In genomic region chr21:31161157-31161556, GRCh38 we compare ENCODE assay signal across 11 cellular contexts.
DNase-seq lines count a peak whose midpoint lies in the region; ATAC-seq and TF ChIP-seq lines count a peak whose summit lies in the region.
"Had no signal": no experiment of that assay in that cellular context is flagged by ENCODE, and none has a peak within 500 bp of the region (broad histone marks: within the 10 kb centered on the region; RNA-seq: fewer than 3 reads in every experiment).

No MANE protein-coding gene starts in this region.

- H3K9me3 ChIP-seq in CD8-positive, alpha-beta T cell (ENCODE audit: low read length) = peaks cover 5% of the 10 kb centered on the region
- H3K9me3 ChIP-seq in MG63 (peaks cover 4% of the 10 kb centered on the region; the same call in 1 of the 2 replicates), endodermal cell (ENCODE audit: control insufficient read depth, low read length) (peaks cover 20% of the 10 kb centered on the region), neuron (ENCODE audit: low read length) (peaks cover 5% of the 10 kb centered on the region), gastrocnemius medialis (peaks cover 0 to 4% (median 0%) of the 10 kb centered on the region in 3 donors)
- H3K9me3 ChIP-seq: adrenal gland had no signal

- H3K27ac ChIP-seq in CD8-positive, alpha-beta T cell (ENCODE audit: low read depth, low read length) = no peak overlapping the region
- H3K27ac ChIP-seq in endodermal cell (ENCODE audit: low read depth, low read length) (peak overlapping the region; percentile 92), gastrocnemius medialis (no peak overlapping the region)

- 10 to 14% methylated on average over 3 to 5 of the region's 5 CpGs for WGBS in endodermal cell (ENCODE audit: insufficient coverage in 1 of 2, insufficient read length in 1 of 2), 2 experiments

- no peak for TF ChIP-seq CTCF in CD8-positive, alpha-beta T cell (IDR thresholded peaks at IDR 0.05)
- TF ChIP-seq CTCF in endodermal cell (conservative IDR thresholded peaks at IDR 0.05) (no peak), gastrocnemius medialis (IDR thresholded peaks at IDR 0.05 in 4 of 5, conservative IDR thresholded peaks at IDR 0.05 in 1 of 5) (no peak), GM10248 (IDR thresholded peaks at IDR 0.05; ENCODE audit: control extremely low read depth, extremely low read depth, low read depth, missing control alignments) (no peak)

- peak overlapping the region; percentile 26 for H3K4me3 Mint-ChIP-seq in CD8-positive, alpha-beta T cell
- peak overlapping the region; percentile 73 for H3K4me3 Mint-ChIP-seq in endodermal cell

- peak overlapping the region; percentile 69 for H3K9ac ChIP-seq in endodermal cell (ENCODE audit: extremely low read depth, low read length, poor library complexity, severe bottlenecking)

- H3K4me1 ChIP-seq in CD8-positive, alpha-beta T cell (ENCODE audit: insufficient read depth, low read length) = peaks cover 76% of the 10 kb centered on the region
- H3K4me1 ChIP-seq in endodermal cell (ENCODE audit: control insufficient read depth, insufficient read depth, low read length) = peaks cover 14% of the 10 kb centered on the region
- H3K4me1 ChIP-seq in neuron (ENCODE audit: insufficient read depth, low read length) = peaks cover 31% of the 10 kb centered on the region
- H3K4me1 ChIP-seq in gastrocnemius medialis = no peaks in the 10 kb centered on the region
- H3K4me1 ChIP-seq: adrenal gland had no signal

- no peak for TF ChIP-seq POLR2A in gastrocnemius medialis (IDR thresholded peaks at IDR 0.05)

- H3K4me1 Mint-ChIP-seq in CD8-positive, alpha-beta T cell (ENCODE audit: low read depth) = peaks cover 80% of the 10 kb centered on the region
- H3K4me1 Mint-ChIP-seq in endodermal cell = peaks cover 42% of the 10 kb centered on the region

- H3K9me3 Mint-ChIP-seq in CD8-positive, alpha-beta T cell = peaks cover 6% of the 10 kb centered on the region
- H3K9me3 Mint-ChIP-seq in endodermal cell = peaks cover 20% of the 10 kb centered on the region

- peaks cover 17% of the 10 kb centered on the region for H3K36me3 Mint-ChIP-seq in CD8-positive, alpha-beta T cell
- H3K36me3 Mint-ChIP-seq in endodermal cell (ENCODE audit: low read depth) = peaks cover 20% of the 10 kb centered on the region

- POLR2A ChIA-PET in CD8-positive, alpha-beta T cell (lab: Charles Lee) = interaction anchor here (1.0 to 2.6 kb wide), 2 partner anchors 20 to 28 kb away, joined by 3 to 8 read pairs; no protein-coding TSS in a partner anchor
- POLR2A ChIA-PET in GM10248 (lab: Yijun Ruan, JAX) = no interaction called here

- intact Hi-C loops in CD8-positive, alpha-beta T cell (cut with DNase I, micrococcal nuclease) = no loop called here
- intact Hi-C loops in gastrocnemius medialis (cut with DNase I; ENCODE audit: low total_unique reads) = no loop called here
- intact Hi-C loops in posterior vena cava (cut with DNase I) = no loop called here

- H2AFZ ChIP-seq in neuron (ENCODE audit: low read depth, low read length) = no peak overlapping the region

- in situ Hi-C loops in gastrocnemius medialis (cut with MboI; ENCODE audit: low sequenced_read_pairs in 4 of 4) = no loop called here

- no peak overlapping the region for H3K4me3 ChIP-seq in CD8-positive, alpha-beta T cell (ENCODE audit: low read depth, low read length)
- H3K4me3 ChIP-seq in MG63 (no peak overlapping the region), endodermal cell (ENCODE audit: low read length) (peak overlapping the region; percentile 78), neuron (ENCODE audit: low read length) (peak overlapping the region; percentile 45), gastrocnemius medialis (no peak overlapping the region)

- DNase-seq in CD8-positive, alpha-beta T cell = no peak
- DNase-seq in MG63 (peak; percentile 20), endodermal cell (peak; percentile 91), gastrocnemius medialis (no peak), GM10248 (ENCODE audit: extremely low spot score) (no peak), posterior vena cava (ENCODE audit: low spot score) (no peak)
- DNase-seq: left ventricle myocardium superior had no signal

- no peaks in the 10 kb centered on the region for H3K36me3 ChIP-seq in CD8-positive, alpha-beta T cell (ENCODE audit: insufficient read depth, low read length)
- no peaks in the 10 kb centered on the region for H3K36me3 ChIP-seq in MG63
- H3K36me3 ChIP-seq in endodermal cell (ENCODE audit: control insufficient read depth, insufficient read depth, low read length) = peaks cover 23% of the 10 kb centered on the region
- no peaks in the 10 kb centered on the region for H3K36me3 ChIP-seq in neuron (ENCODE audit: insufficient read depth, low read length)
- H3K36me3 ChIP-seq in gastrocnemius medialis = no peaks in the 10 kb centered on the region
- H3K36me3 ChIP-seq: adrenal gland had no signal

- no peaks in the 10 kb centered on the region for H3K27me3 ChIP-seq in CD8-positive, alpha-beta T cell (ENCODE audit: insufficient read depth, low read length)
- no peaks in the 10 kb centered on the region for H3K27me3 ChIP-seq in MG63
- H3K27me3 ChIP-seq in endodermal cell (ENCODE audit: control insufficient read depth, insufficient read depth, low read length, poor library complexity, severe bottlenecking) = no peaks in the 10 kb centered on the region
- no peaks in the 10 kb centered on the region for H3K27me3 ChIP-seq in neuron (ENCODE audit: insufficient read depth, low read length)
- H3K27me3 ChIP-seq in gastrocnemius medialis = peaks cover 0 to 3% (median 0%) of the 10 kb centered on the region in 3 donors
- H3K27me3 ChIP-seq: adrenal gland had no signal

- CTCF ChIA-PET in CD8-positive, alpha-beta T cell (lab: Charles Lee) = interaction anchor here (0.7 to 4.8 kb wide), 6 partner anchors 10 to 62 kb away, joined by 3 to 46 read pairs (median 3); no protein-coding TSS in a partner anchor
- CTCF ChIA-PET in GM10248 (lab: Yijun Ruan, JAX) = interaction anchor here (2.0 kb wide), 1 partner anchor 14 kb away, joined by 4 read pairs; no protein-coding TSS in a partner anchor

- ATAC-seq in CD8-positive, alpha-beta T cell = no peak
- ATAC-seq in HG02870 (IDR thresholded peaks at IDR 0.05; ENCODE audit: unreplicated experiment) (no peak), gastrocnemius medialis (no peak)
- ATAC-seq: HCT116, left ventricle myocardium superior had no signal

- H3K27ac Mint-ChIP-seq in CD8-positive, alpha-beta T cell = peak overlapping the region; percentile 93
- peak overlapping the region; percentile 93 for H3K27ac Mint-ChIP-seq in endodermal cell

- no peaks in the 10 kb centered on the region for H3K27me3 Mint-ChIP-seq in CD8-positive, alpha-beta T cell (ENCODE audit: low read depth)
- no peaks in the 10 kb centered on the region for H3K27me3 Mint-ChIP-seq in endodermal cell (ENCODE audit: insufficient read depth)

Comparison
In these comparisons a context has a peak if more than half of its experiments do, and no peak if none do; other contexts are left out.
1. DNase-seq: peak in MG63 (single experiment) and endodermal cell (single experiment); none in CD8-positive, alpha-beta T cell (0 of 7), gastrocnemius medialis (0 of 2), GM10248 (single experiment) and posterior vena cava (single experiment).
2. H3K4me3 ChIP-seq: peak in endodermal cell (single experiment) and neuron (single experiment); none in CD8-positive, alpha-beta T cell (single experiment), MG63 (single experiment) and gastrocnemius medialis (0 of 4).